1 cellular context compared by ENCODE assay signal in genomic region chr6:143397229-143398222, GRCh38.
A peak's percentile ranks its signal among the peaks of the same experiment; 100 is the strongest.
TF ChIP-seq lines count a peak whose summit lies in the region.

No MANE protein-coding gene starts in this region.

TF ChIP-seq in HepG2, 621 proteins besides CTCF, POLR2A, EP300 and RAD21 (continued from another document and continues in another):
- TF ChIP-seq FOXP4 (CRISPR knock-in tag; IDR thresholded peaks at IDR 0.05) (peak; percentile 96), ZNF275 (CRISPR knock-in tag; IDR thresholded peaks at IDR 0.05; ENCODE audit: borderline replicate concordance) (no peak), ZNF792 (CRISPR knock-in tag; IDR thresholded peaks at IDR 0.05) (peak; percentile 71; the same call in 1 of the 2 replicates), RCOR2 (CRISPR knock-in tag; IDR thresholded peaks at IDR 0.05) (peak; percentile 84; the same call in 1 of the 2 replicates), ZNF800 (CRISPR knock-in tag; IDR thresholded peaks at IDR 0.05) (no peak), KLF16 (CRISPR knock-in tag; IDR thresholded peaks at IDR 0.05) (peak in 1 of 2 experiments; percentile 91; a peak in 2 of 4 replicates), ISX (CRISPR knock-in tag; conservative IDR thresholded peaks at IDR 0.05) (no peak), ZNF44 (CRISPR knock-in tag; IDR thresholded peaks at IDR 0.05) (no peak), FOXO4 (CRISPR knock-in tag; conservative IDR thresholded peaks at IDR 0.05) (no peak), CCAR2 (optimal IDR thresholded peaks at IDR 0.05; ENCODE audit: low read depth, low read length) (no peak), ZNF761 (CRISPR knock-in tag; conservative IDR thresholded peaks at IDR 0.05) (peak; percentile 87; the same call in 1 of the 2 replicates), SOX5 (CRISPR knock-in tag; IDR thresholded peaks at IDR 0.05; ENCODE audit: borderline replicate concordance) (peak; percentile 82), MLLT10 (CRISPR knock-in tag; IDR thresholded peaks at IDR 0.05) (no peak), NR2F1 (CRISPR knock-in tag; IDR thresholded peaks at IDR 0.05) (peak; percentile 90 to 91), KDM6A (CRISPR knock-in tag; IDR thresholded peaks at IDR 0.05; ENCODE audit: low read depth) (peak; percentile 75), ZNF407 (CRISPR knock-in tag; IDR thresholded peaks at IDR 0.05; ENCODE audit: not compliant biosample characterization) (no peak), ZNF747 (CRISPR knock-in tag; IDR thresholded peaks at IDR 0.05; ENCODE audit: borderline replicate concordance) (peak; percentile 59; the same call in 1 of the 2 replicates), PHF5A (CRISPR knock-in tag; IDR thresholded peaks at IDR 0.05; ENCODE audit: low read depth, unreplicated experiment) (peak; percentile 21), TBX2 (CRISPR knock-in tag; IDR thresholded peaks at IDR 0.05; ENCODE audit: borderline replicate concordance) (peak; percentile 98), ZBTB3 (CRISPR knock-in tag; IDR thresholded peaks at IDR 0.05; ENCODE audit: borderline replicate concordance, low read depth) (0 out of 2 replicates have a peak, but pooled peaks have one; percentile 53), HOXA5 (CRISPR knock-in tag; IDR thresholded peaks at IDR 0.05) (0 out of 2 replicates have a peak, but pooled peaks have one; percentile 25), PAWR (CRISPR knock-in tag; IDR thresholded peaks at IDR 0.05; ENCODE audit: borderline replicate concordance) (peak; percentile 38; the same call in 1 of the 2 replicates), SAP130 (CRISPR knock-in tag; IDR thresholded peaks at IDR 0.05; ENCODE audit: low read depth) (peak; percentile 96), POLR2AphosphoS5 (IDR thresholded peaks at IDR 0.05; ENCODE audit: low read depth, low read length) (no peak), ZNF510 (CRISPR knock-in tag; IDR thresholded peaks at IDR 0.05; ENCODE audit: low read depth) (0 out of 2 replicates have a peak, but pooled peaks have one; percentile 72), RARG (CRISPR knock-in tag; IDR thresholded peaks at IDR 0.05; ENCODE audit: low read depth) (0 out of 2 replicates have a peak, but pooled peaks have one; percentile 63), HNRNPK (IDR thresholded peaks at IDR 0.05; ENCODE audit: low read depth, low read length, poor library complexity, severe bottlenecking) (no peak), THYN1 (CRISPR knock-in tag; IDR thresholded peaks at IDR 0.05; ENCODE audit: borderline replicate concordance, low read depth) (no peak)
- TF ChIP-seq, protein P1, sequence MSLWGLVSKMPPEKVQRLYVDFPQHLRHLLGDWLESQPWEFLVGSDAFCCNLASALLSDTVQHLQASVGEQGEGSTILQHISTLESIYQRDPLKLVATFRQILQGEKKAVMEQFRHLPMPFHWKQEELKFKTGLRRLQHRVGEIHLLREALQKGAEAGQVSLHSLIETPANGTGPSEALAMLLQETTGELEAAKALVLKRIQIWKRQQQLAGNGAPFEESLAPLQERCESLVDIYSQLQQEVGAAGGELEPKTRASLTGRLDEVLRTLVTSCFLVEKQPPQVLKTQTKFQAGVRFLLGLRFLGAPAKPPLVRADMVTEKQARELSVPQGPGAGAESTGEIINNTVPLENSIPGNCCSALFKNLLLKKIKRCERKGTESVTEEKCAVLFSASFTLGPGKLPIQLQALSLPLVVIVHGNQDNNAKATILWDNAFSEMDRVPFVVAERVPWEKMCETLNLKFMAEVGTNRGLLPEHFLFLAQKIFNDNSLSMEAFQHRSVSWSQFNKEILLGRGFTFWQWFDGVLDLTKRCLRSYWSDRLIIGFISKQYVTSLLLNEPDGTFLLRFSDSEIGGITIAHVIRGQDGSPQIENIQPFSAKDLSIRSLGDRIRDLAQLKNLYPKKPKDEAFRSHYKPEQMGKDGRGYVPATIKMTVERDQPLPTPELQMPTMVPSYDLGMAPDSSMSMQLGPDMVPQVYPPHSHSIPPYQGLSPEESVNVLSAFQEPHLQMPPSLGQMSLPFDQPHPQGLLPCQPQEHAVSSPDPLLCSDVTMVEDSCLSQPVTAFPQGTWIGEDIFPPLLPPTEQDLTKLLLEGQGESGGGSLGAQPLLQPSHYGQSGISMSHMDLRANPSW (CRISPR knock-in tag; IDR thresholded peaks at IDR 0.05; ENCODE audit: borderline replicate concordance) = 0 out of 2 replicates have a peak, but pooled peaks have one; percentile 37
- TF ChIP-seq, protein P2, sequence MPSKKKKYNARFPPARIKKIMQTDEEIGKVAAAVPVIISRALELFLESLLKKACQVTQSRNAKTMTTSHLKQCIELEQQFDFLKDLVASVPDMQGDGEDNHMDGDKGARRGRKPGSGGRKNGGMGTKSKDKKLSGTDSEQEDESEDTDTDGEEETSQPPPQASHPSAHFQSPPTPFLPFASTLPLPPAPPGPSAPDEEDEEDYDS (CRISPR knock-in tag; IDR thresholded peaks at IDR 0.05) = peak; percentile 32; the same call in 1 of the 2 replicates
- TF ChIP-seq, protein P3, sequence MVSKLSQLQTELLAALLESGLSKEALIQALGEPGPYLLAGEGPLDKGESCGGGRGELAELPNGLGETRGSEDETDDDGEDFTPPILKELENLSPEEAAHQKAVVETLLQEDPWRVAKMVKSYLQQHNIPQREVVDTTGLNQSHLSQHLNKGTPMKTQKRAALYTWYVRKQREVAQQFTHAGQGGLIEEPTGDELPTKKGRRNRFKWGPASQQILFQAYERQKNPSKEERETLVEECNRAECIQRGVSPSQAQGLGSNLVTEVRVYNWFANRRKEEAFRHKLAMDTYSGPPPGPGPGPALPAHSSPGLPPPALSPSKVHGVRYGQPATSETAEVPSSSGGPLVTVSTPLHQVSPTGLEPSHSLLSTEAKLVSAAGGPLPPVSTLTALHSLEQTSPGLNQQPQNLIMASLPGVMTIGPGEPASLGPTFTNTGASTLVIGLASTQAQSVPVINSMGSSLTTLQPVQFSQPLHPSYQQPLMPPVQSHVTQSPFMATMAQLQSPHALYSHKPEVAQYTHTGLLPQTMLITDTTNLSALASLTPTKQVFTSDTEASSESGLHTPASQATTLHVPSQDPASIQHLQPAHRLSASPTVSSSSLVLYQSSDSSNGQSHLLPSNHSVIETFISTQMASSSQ (IDR thresholded peaks at IDR 0.05; ENCODE audit: low read depth) = peak; percentile 52; the same call in 1 of the 2 replicates
- TF ChIP-seq, protein P3 (CRISPR knock-in tag; IDR thresholded peaks at IDR 0.05; ENCODE audit: borderline replicate concordance) = peak; percentile 74; the same call in 1 of the 2 replicates
